In the genomic region with DNA sequence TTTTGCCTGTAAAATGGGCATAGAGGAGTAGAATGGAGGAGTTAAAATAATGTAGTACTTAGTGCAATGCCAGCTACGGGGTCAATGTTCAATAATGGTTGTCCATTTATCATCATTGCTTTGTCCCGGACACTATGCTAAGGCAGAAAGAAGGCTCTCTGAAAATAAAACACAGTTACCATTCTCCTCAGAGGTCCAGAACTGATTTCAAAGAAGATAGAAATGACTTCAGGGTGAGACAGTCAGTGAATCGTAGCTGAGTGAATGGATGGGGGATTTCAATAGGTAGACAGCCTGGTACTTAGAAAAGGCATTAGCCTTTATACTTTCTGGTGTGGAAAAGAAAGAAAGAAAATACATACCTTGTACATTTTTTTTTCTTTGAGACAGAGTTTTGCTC, we compare ENCODE assay signal across 9 cellular contexts. TPM values are rescaled to one million over a fixed set of nuclear protein-coding genes. Genes with fewer than 3 reads are reported as not detected.
A peak's percentile ranks its signal among the peaks of the same experiment; 100 is the strongest.
DNase-seq lines count a peak whose midpoint lies in the region; ATAC-seq, FAIRE-seq and TF ChIP-seq lines count a peak whose summit lies in the region.
"Had no signal": no experiment of that assay in that cellular context is flagged by ENCODE, and none has a peak within 500 bp of the region (broad histone marks: within the 10 kb centered on the region; RNA-seq: fewer than 3 reads in every experiment).

No MANE protein-coding gene starts in this region.

- H3K9me3 ChIP-seq in RWPE2 (ENCODE audit: severe bottlenecking) (no peaks in the 10 kb centered on the region), esophagus (ENCODE audit: control insufficient read depth in 2 of 2, insufficient read depth in 1 of 2, low read depth in 1 of 2, low read length in 1 of 2) (no peaks in the 10 kb centered on the region), prostate gland (no peaks in the 10 kb centered on the region)

- no peak for ATAC-seq in RWPE2 (ENCODE audit: low read depth)

- peaks cover 24% of the 10 kb centered on the region for H3K4me1 ChIP-seq in RWPE2 (ENCODE audit: insufficient read depth, poor library complexity, severe bottlenecking)
- H3K4me1 ChIP-seq in esophagus (ENCODE audit: control insufficient read depth in 2 of 2, insufficient read depth in 2 of 2, low read length in 1 of 2): peaks cover 0 to 7% of the 10 kb centered on the region in 2 donors
- peaks cover 5% of the 10 kb centered on the region for H3K4me1 ChIP-seq in prostate gland (replicated peaks)

- DNase-seq in GM13977 (ENCODE audit: low spot score) (peak; percentile 34), RWPE2 (ENCODE audit: low spot score) (no peak), prostate gland (ENCODE audit: low spot score) (no peak), hepatic stellate cell (ENCODE audit: low spot score) (no peak), GM19239 (ENCODE audit: insufficient read length, low spot score) (no peak), DMS 273 (lab: John Stamatoyannopoulos, UW; ENCODE audit: unreplicated experiment) (no peak)
- no peak for DNase-seq in central memory CD4-positive, alpha-beta T cell

- no peaks in the 10 kb centered on the region for H3K36me3 ChIP-seq in RWPE2 (ENCODE audit: low read depth)
- no peaks in the 10 kb centered on the region for H3K36me3 ChIP-seq in esophagus (ENCODE audit: control insufficient read depth in 2 of 2, insufficient read depth in 2 of 2, low read length in 1 of 2)
- no peaks in the 10 kb centered on the region for H3K36me3 ChIP-seq in prostate gland

- in situ Hi-C loops in GM13977 (cut with MboI; ENCODE audit: low pct_unique_long_range_greater_than_20kb, low sequenced_read_pairs, unreplicated experiment): loop anchor here (10.0 kb wide), 1 partner anchor 137 kb away; no protein-coding TSS in a partner anchor

- FAIRE-seq in GM19239 (lab: Jason Lieb, UNC): no peak
- FAIRE-seq: GM12878 had no signal

- H3K27ac ChIP-seq in RWPE2 (ENCODE audit: poor library complexity, severe bottlenecking) (peak overlapping the region; percentile 73), esophagus (ENCODE audit: low read depth in 2 of 2, low read length in 1 of 2) (peak overlapping the region; percentile 97 to 99), prostate gland (peak overlapping the region; percentile 93 to 97)

- H3K27me3 ChIP-seq in RWPE2 (ENCODE audit: insufficient read depth, poor library complexity, severe bottlenecking) (no peaks in the 10 kb centered on the region), esophagus (ENCODE audit: control insufficient read depth in 1 of 2, insufficient read depth in 2 of 2, low read length in 2 of 2) (no peaks in the 10 kb centered on the region), prostate gland (replicated peaks; ENCODE audit: insufficient read depth) (no peaks in the 10 kb centered on the region)

- WGBS in esophagus, 2 donors: 38 to 39% methylated on average over 3 of the region's 3 CpGs
- WGBS in prostate gland: 36% methylated on average over 3 of the region's 3 CpGs

- no peak for TF ChIP-seq POLR2A in prostate gland (IDR thresholded peaks at IDR 0.05)

- TF ChIP-seq CTCF in GM13977 (IDR thresholded peaks at IDR 0.05; ENCODE audit: extremely low read depth, insufficient read depth, missing control alignments) (no peak), RWPE2 (IDR thresholded peaks at IDR 0.05; ENCODE audit: poor library complexity, severe bottlenecking) (no peak), prostate gland (IDR thresholded peaks at IDR 0.05) (no peak)

- H3K4me3 ChIP-seq in RWPE2 (ENCODE audit: severe bottlenecking) (peak overlapping the region; percentile 62), esophagus (ENCODE audit: low read depth in 1 of 2, low read length in 2 of 2) (peak overlapping the region in 1 of 2 donors; percentile 93), prostate gland (no peak overlapping the region)

- intact Hi-C loops in prostate gland (cut with DNase I): loop anchor here (5.0 kb wide), 1 partner anchor 360 kb away; no protein-coding TSS in a partner anchor

RNA-seq across cellular contexts. Expression of gene AK3, which starts 1.2 kb away (rescaled TPM):
- 10 to 100 TPM; 36.0 to 39.0 TPM for polyA plus RNA-seq in esophagus
- 10 to 100 TPM; 44.8 to 74.3 TPM for total RNA-seq in prostate gland

RNA-seq across cellular contexts. Expression of gene RCL1, which starts 50.5 kb away (rescaled TPM):
- 10 to 100 TPM in 1 of 2 donors, 1 to 10 TPM in 1; 8.5 to 10.8 TPM for polyA plus RNA-seq in esophagus
- total RNA-seq in prostate gland: 10 to 100 TPM; 18.9 to 29.3 TPM
